In the genomic region with DNA sequence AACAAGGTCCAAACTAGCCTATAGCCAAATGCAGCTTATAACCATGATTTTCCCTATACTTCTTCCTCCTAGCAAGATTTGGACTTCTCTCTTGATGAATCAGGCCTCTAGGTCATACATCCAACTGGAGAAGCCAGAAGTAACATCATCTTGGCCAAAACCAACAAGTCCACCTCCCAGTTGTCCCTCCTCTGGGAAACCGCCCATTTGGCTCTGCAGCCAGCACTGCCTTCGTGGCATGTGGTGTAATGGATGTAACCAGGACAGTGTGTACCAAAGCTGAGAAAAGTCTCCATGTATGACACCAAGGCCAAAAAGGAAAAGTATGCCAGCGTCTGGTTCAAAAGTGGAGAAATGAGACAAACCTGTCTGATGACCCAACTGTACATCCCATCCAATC, we compare ENCODE assay signal across 25 cellular contexts. TPM values are rescaled to one million over a fixed set of nuclear protein-coding genes. Genes with fewer than 3 reads are reported as not detected.
DNase-seq lines count a peak whose midpoint lies in the region; ATAC-seq and TF ChIP-seq lines count a peak whose summit lies in the region.
"Had no signal": no experiment of that assay in that cellular context is flagged by ENCODE, and none has a peak within 500 bp of the region (broad histone marks: within the 10 kb centered on the region; RNA-seq: fewer than 3 reads in every experiment).

No MANE protein-coding gene starts in this region.

- no peak overlapping the region for H3K27ac Mint-ChIP-seq in activated naive CD4-positive, alpha-beta T cell treated with anti-CD3 and anti-CD28 coated beads, Interleukin-2, amount 50 U/mL, for 72 hours
- H3K27ac Mint-ChIP-seq: activated naive CD4-positive, alpha-beta T cell treated with anti-CD3 and anti-CD28 coated beads for 36 hours; nephron; T-helper 2 cell treated with Interferon-gamma antibody and Interleukin-4, amounts not matched to agents 5 μg/mL and 100 μg/mL, for 36 hours had no signal

- intact Hi-C loops in Right ventricle myocardium inferior (cut with DNase I), result no loop called here
- intact Hi-C loops in cardiac septum (cut with DNase I), result no loop called here
- intact Hi-C loops in right cardiac atrium (cut with DNase I), result loop anchor here in 1 of 4 donors (5.0 kb wide), 1 partner anchor 105 kb away; no protein-coding TSS in a partner anchor
- intact Hi-C loops in aorta (cut with DNase I), result no loop called here
- intact Hi-C loops in breast epithelium (cut with DNase I; ENCODE audit: low total_unique reads), result no loop called here

- no peak for DNase-seq in Right ventricle myocardium inferior (ENCODE audit: missing footprints)
- DNase-seq in cardiac septum (ENCODE audit: low spot score), result no peak
- DNase-seq in right cardiac atrium, result peak; percentile 89 to 93 (median 92)
- peak; percentile 13 for DNase-seq in skeletal muscle cell (ENCODE audit: low read depth)
- DNase-seq in aorta, result peak; percentile 91 to 93
- DNase-seq in breast epithelium (ENCODE audit: low spot score in 2 of 2), result no peak
- no peak for DNase-seq in activated naive CD4-positive, alpha-beta T cell treated with anti-CD3 and anti-CD28 coated beads, Interleukin-2, amount 50 U/mL, for 72 hours (ENCODE audit: low spot score in 2 of 2)
- DNase-seq: activated CD4-positive, alpha-beta T cell treated with anti-CD3 and anti-CD28 coated beads, Interleukin-2, amount 50 U/mL, for 48 hours; activated CD4-positive, CD25-positive, alpha-beta regulatory T cell treated with anti-CD3 and anti-CD28 coated beads, Interleukin-2, amount 50 U/mL, for 72 hours; activated naive CD4-positive, alpha-beta T cell treated with anti-CD3 and anti-CD28 coated beads for 36 hours; brain microvascular endothelial cell; DMS79; GDM1; Karpas-422; mammary epithelial cell; NCI-H1417 treated with DMSO at 0.1 percent for 48 hours; NCI-H2081 treated with DMSO at 0.1 percent for 48 hours; SHP77 treated with DMSO at 0.1 percent for 48 hours; spleen had no signal

- H3K36me3 Mint-ChIP-seq in activated naive CD4-positive, alpha-beta T cell treated with anti-CD3 and anti-CD28 coated beads, Interleukin-2, amount 50 U/mL, for 72 hours, result no peaks in the 10 kb centered on the region
- H3K36me3 Mint-ChIP-seq: CD14-positive monocyte had no signal

- 68% methylated on average over 3 of the region's 3 CpGs for WGBS in right cardiac atrium
- 2 to 6% methylated on average over 3 of the region's 3 CpGs for WGBS in aorta, 2 donors

- H3K36me3 ChIP-seq in aorta (ENCODE audit: control insufficient read depth in 1 of 2, insufficient read depth in 2 of 2, low read length in 1 of 2) (no peaks in the 10 kb centered on the region), breast epithelium (no peaks in the 10 kb centered on the region)
- H3K36me3 ChIP-seq: adrenal gland, brain microvascular endothelial cell, spleen had no signal

- H3K27me3 ChIP-seq in right cardiac atrium (ENCODE audit: control insufficient read depth, insufficient read depth) (no peaks in the 10 kb centered on the region), aorta (ENCODE audit: control insufficient read depth in 1 of 2, insufficient read depth in 2 of 2, low read length in 1 of 2) (no peaks in the 10 kb centered on the region), breast epithelium (no peaks in the 10 kb centered on the region)
- H3K27me3 ChIP-seq: adrenal gland, brain microvascular endothelial cell, spleen had no signal

- no peak for TF ChIP-seq POLR2A in breast epithelium (IDR thresholded peaks at IDR 0.05)

- ATAC-seq in Right ventricle myocardium inferior (peak; percentile 77), right cardiac atrium (peak; percentile 91 to 94), aorta (ENCODE audit: low FRiP score) (peak; percentile 86), GM21515 (IDR thresholded peaks at IDR 0.05; ENCODE audit: unreplicated experiment) (no peak)
- no peak for ATAC-seq in activated naive CD4-positive, alpha-beta T cell treated with anti-CD3 and anti-CD28 coated beads, Interleukin-2, amount 50 U/mL, for 72 hours
- ATAC-seq: HCT116 had no signal

- H3K4me1 ChIP-seq in right cardiac atrium (ENCODE audit: control insufficient read depth, insufficient read depth, low read length) (peaks cover 18% of the 10 kb centered on the region), aorta (ENCODE audit: control insufficient read depth in 1 of 2, insufficient read depth in 2 of 2, low read length in 2 of 2) (peaks cover 6 to 10% of the 10 kb centered on the region in 2 donors), breast epithelium (no peaks in the 10 kb centered on the region)
- H3K4me1 ChIP-seq: spleen had no signal

- H3K9me3 Mint-ChIP-seq in activated naive CD4-positive, alpha-beta T cell treated with anti-CD3 and anti-CD28 coated beads, Interleukin-2, amount 50 U/mL, for 72 hours, result no peaks in the 10 kb centered on the region
- H3K9me3 Mint-ChIP-seq: activated naive CD4-positive, alpha-beta T cell treated with anti-CD3 and anti-CD28 coated beads for 36 hours; T-helper 2 cell treated with Interferon-gamma antibody and Interleukin-4, amounts not matched to agents 5 μg/mL and 100 μg/mL, for 36 hours had no signal

- TF ChIP-seq CTCF in breast epithelium (IDR thresholded peaks at IDR 0.05), result no peak

- H3K4me3 ChIP-seq in right cardiac atrium (ENCODE audit: low read length) (no peak overlapping the region), skeletal muscle cell (ENCODE audit: low read depth, low read length) (no peak overlapping the region), aorta (ENCODE audit: low read length in 2 of 2) (no peak overlapping the region), breast epithelium (no peak overlapping the region)
- H3K4me3 ChIP-seq: adrenal gland, spleen had no signal

- H3K27ac ChIP-seq in right cardiac atrium (ENCODE audit: low read length), result peak overlapping the region; percentile 23
- H3K27ac ChIP-seq in aorta (ENCODE audit: low read depth in 1 of 2, low read length in 2 of 2), result no peak overlapping the region
- H3K27ac ChIP-seq in breast epithelium, result no peak overlapping the region
- H3K27ac ChIP-seq: adrenal gland, brain microvascular endothelial cell, spleen had no signal

- H3K9me3 ChIP-seq in right cardiac atrium (ENCODE audit: control insufficient read depth, low read length) (no peaks in the 10 kb centered on the region), aorta (ENCODE audit: control insufficient read depth, low read length) (no peaks in the 10 kb centered on the region), breast epithelium (no peaks in the 10 kb centered on the region)
- H3K9me3 ChIP-seq: adrenal gland, spleen had no signal

RNA-seq across cellular contexts. Expression of a gene that starts 59.3 kb away (rescaled TPM):
- 14.4 TPM for total RNA-seq in Right ventricle myocardium inferior
- total RNA-seq in cardiac septum, result 16.4 TPM
- total RNA-seq in right cardiac atrium, result 10 to 100 TPM; 27.6 to 85.2 (median 37.5) TPM
- polyA plus RNA-seq in right cardiac atrium, result 23.1 TPM
- total RNA-seq in aorta, result 10 to 100 TPM; 16.1 to 42.7 TPM
- 10 to 100 TPM; 13.6 to 26.9 TPM for polyA plus RNA-seq in aorta
- 1 to 10 TPM; 5.6 to 7.8 (median 5.8) TPM for total RNA-seq in breast epithelium
- 1 to 10 TPM; 1.8 to 6.5 TPM for total RNA-seq in activated naive CD4-positive, alpha-beta T cell treated with anti-CD3 and anti-CD28 coated beads, Interleukin-2, amount 50 U/mL, for 72 hours

Comparison
In these comparisons a context has a peak if more than half of its experiments do, and no peak if none do; other contexts are left out.
1. DNase-seq: peak in right cardiac atrium (3 of 3), skeletal muscle cell (single experiment) and aorta (2 of 2); none in Right ventricle myocardium inferior (single experiment), cardiac septum (single experiment), breast epithelium (0 of 2) and activated naive CD4-positive, alpha-beta T cell treated with anti-CD3 and anti-CD28 coated beads, Interleukin-2, amount 50 U/mL, for 72 hours (0 of 2).
2. ATAC-seq: peak in Right ventricle myocardium inferior (single experiment), right cardiac atrium (2 of 2) and aorta (single experiment); none in GM21515 (single experiment) and activated naive CD4-positive, alpha-beta T cell treated with anti-CD3 and anti-CD28 coated beads, Interleukin-2, amount 50 U/mL, for 72 hours (0 of 2).